14 cellular contexts compared by ENCODE assay signal in the genomic region with DNA sequence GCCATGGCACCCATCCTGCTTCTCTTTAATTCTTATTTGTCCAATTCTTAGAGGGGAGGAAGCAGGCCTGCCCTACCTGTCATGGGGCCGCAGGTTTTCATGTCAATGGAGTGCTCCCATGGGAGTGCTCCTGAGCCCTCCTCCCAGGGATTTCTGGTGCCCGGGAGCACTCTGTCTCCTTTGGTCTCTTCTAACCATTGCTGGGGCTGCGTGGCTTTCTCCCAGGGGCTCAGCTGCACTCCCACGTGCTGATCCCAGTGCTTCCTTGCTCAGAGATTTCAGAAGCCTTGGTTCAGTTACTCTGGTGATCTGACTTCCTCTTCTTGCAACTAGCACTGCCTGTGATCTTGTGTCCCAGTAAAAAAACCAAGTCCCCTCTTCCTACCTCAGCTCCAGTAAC.
A peak's percentile ranks its signal among the peaks of the same experiment; 100 is the strongest.
DNase-seq lines count a peak whose midpoint lies in the region; ATAC-seq, FAIRE-seq and TF ChIP-seq lines count a peak whose summit lies in the region.
"Had no signal": no experiment of that assay in that cellular context is flagged by ENCODE, and none has a peak within 500 bp of the region (broad histone marks: within the 10 kb centered on the region; RNA-seq: fewer than 3 reads in every experiment).

No MANE protein-coding gene starts in this region.

- TF ChIP-seq CTCF in Calu3 (IDR thresholded peaks at IDR 0.05; ENCODE audit: unreplicated experiment) (no peak), astrocyte (IDR thresholded peaks at IDR 0.05; ENCODE audit: insufficient read depth, low read depth, low read length) (no peak)

- no peak for FAIRE-seq in astrocyte (lab: Jason Lieb, UNC)

- H3K36me3 Mint-ChIP-seq in Calu3 (ENCODE audit: insufficient read depth, unreplicated experiment) (no peaks in the 10 kb centered on the region), astrocyte (ENCODE audit: low read depth, unreplicated experiment) (no peaks in the 10 kb centered on the region)
- peaks cover 0 to under 1% of the 10 kb centered on the region in 2 donors for H3K36me3 Mint-ChIP-seq in activated naive CD4-positive, alpha-beta T cell treated with anti-CD3 and anti-CD28 coated beads, Interleukin-2, amount 50 U/mL, for 72 hours
- H3K36me3 Mint-ChIP-seq: CD4-positive, CD25-positive, alpha-beta regulatory T cell had no signal

- H3K4me3 Mint-ChIP-seq in Calu3 (ENCODE audit: low read depth, unreplicated experiment), result no peak overlapping the region
- H3K4me3 Mint-ChIP-seq in astrocyte (ENCODE audit: unreplicated experiment), result no peak overlapping the region
- H3K4me3 Mint-ChIP-seq: CD4-positive, CD25-positive, alpha-beta regulatory T cell had no signal

- H3K9ac ChIP-seq in astrocyte (ENCODE audit: low read length), result no peak overlapping the region
- H3K9ac ChIP-seq in skeletal muscle tissue (ENCODE audit: low read depth in 1 of 3, low read length in 3 of 3), result no peak overlapping the region

- H3K9me3 ChIP-seq in astrocyte (ENCODE audit: insufficient read depth, low read depth, low read length) (no peaks in the 10 kb centered on the region), skeletal muscle tissue (ENCODE audit: control insufficient read depth in 3 of 3, low read length in 3 of 3) (no peaks in the 10 kb centered on the region)
- H3K9me3 ChIP-seq: gastrocnemius medialis, MG63, SJSA1 had no signal

- BruUV-seq in Calu3 (replicated peaks; lab: Mats Ljungman, UMichigan), result no TSS peak

- intact Hi-C loops in Calu3 (cut with micrococcal nuclease; ENCODE audit: unreplicated experiment), result no loop called here

- CTCF ChIA-PET in Calu3 (lab: Charles Lee), result interaction anchor here (0.7 kb wide), 1 partner anchor 9 kb away, joined by 4 read pairs; no protein-coding TSS in a partner anchor

- H4K20me1 ChIP-seq in astrocyte (ENCODE audit: insufficient read depth, low read length), result no peaks in the 10 kb centered on the region

- H3K4me1 Mint-ChIP-seq in Calu3 (ENCODE audit: low read depth, unreplicated experiment) (peaks cover 9% of the 10 kb centered on the region), astrocyte (ENCODE audit: low read depth, unreplicated experiment) (peaks cover 43% of the 10 kb centered on the region)
- H3K4me1 Mint-ChIP-seq: CD4-positive, CD25-positive, alpha-beta regulatory T cell had no signal

- no peak for ATAC-seq in activated naive CD4-positive, alpha-beta T cell treated with anti-CD3 and anti-CD28 coated beads, Interleukin-2, amount 50 U/mL, for 72 hours
- ATAC-seq: gastrocnemius medialis had no signal

- no peak overlapping the region for H3K4me2 ChIP-seq in astrocyte (ENCODE audit: low read length)

- no peaks in the 10 kb centered on the region for H3K27me3 ChIP-seq in astrocyte (ENCODE audit: insufficient read depth, low read length)
- no peaks in the 10 kb centered on the region for H3K27me3 ChIP-seq in skeletal muscle tissue (ENCODE audit: control insufficient read depth in 3 of 3, insufficient read depth in 3 of 3, low read length in 3 of 3)
- H3K27me3 ChIP-seq: gastrocnemius medialis, MG63, SJSA1 had no signal

- H3K36me3 ChIP-seq in astrocyte (ENCODE audit: insufficient read depth, low read length) (no peaks in the 10 kb centered on the region), skeletal muscle tissue (ENCODE audit: control insufficient read depth in 3 of 3, insufficient read depth in 3 of 3, low read length in 3 of 3) (no peaks in the 10 kb centered on the region)
- H3K36me3 ChIP-seq: gastrocnemius medialis, MG63, SJSA1 had no signal

- H3K4me3 ChIP-seq in astrocyte (ENCODE audit: insufficient read depth, low read depth, low read length) (no peak overlapping the region), skeletal muscle tissue (ENCODE audit: low read length in 3 of 3) (no peak overlapping the region)
- H3K4me3 ChIP-seq: gastrocnemius medialis, MG63, SJSA1 had no signal

- H3K27me3 Mint-ChIP-seq in Calu3 (ENCODE audit: unreplicated experiment) (no peaks in the 10 kb centered on the region), astrocyte (ENCODE audit: low read depth, unreplicated experiment) (no peaks in the 10 kb centered on the region)

- no peak overlapping the region for H2AFZ ChIP-seq in astrocyte (ENCODE audit: low read depth, low read length)

- H3K27ac Mint-ChIP-seq in Calu3 (ENCODE audit: unreplicated experiment), result peak overlapping the region; percentile 36
- H3K27ac Mint-ChIP-seq in astrocyte (ENCODE audit: unreplicated experiment), result peak overlapping the region; percentile 94
- no peak overlapping the region for H3K27ac Mint-ChIP-seq in activated naive CD4-positive, alpha-beta T cell treated with anti-CD3 and anti-CD28 coated beads, Interleukin-2, amount 50 U/mL, for 72 hours

- no peak for DNase-seq in Calu3
- DNase-seq in Kasumi-1 (lab: John Stamatoyannopoulos, UW), result peak; percentile 86 to 89
- DNase-seq in astrocyte (ENCODE audit: low read depth), result no peak
- no peak for DNase-seq in COLO668 (lab: John Stamatoyannopoulos, UW; ENCODE audit: unreplicated experiment)
- no peak for DNase-seq in retina
- no peak for DNase-seq in activated naive CD4-positive, alpha-beta T cell treated with anti-CD3 and anti-CD28 coated beads, Interleukin-2, amount 50 U/mL, for 72 hours (ENCODE audit: low spot score in 2 of 2)
- DNase-seq: CD4-positive, CD25-positive, alpha-beta regulatory T cell; mesendoderm; MG63; NCI-H2171 treated with DMSO at 0.1 percent for 48 hours; NK-92 treated with Interleukin-12 subunit alpha and Interleukin-12 subunit beta, amount 100 ng/mL, for 24 hours had no signal

- no peaks in the 10 kb centered on the region for H3K79me2 ChIP-seq in astrocyte (ENCODE audit: insufficient read depth, low read length)

- H3K4me1 ChIP-seq in astrocyte (ENCODE audit: insufficient read depth, low read length) (peaks cover 23% of the 10 kb centered on the region), skeletal muscle tissue (ENCODE audit: control insufficient read depth in 3 of 3, insufficient read depth in 3 of 3, low read length in 3 of 3) (peaks cover 22 to 49% (median 41%) of the 10 kb centered on the region in 3 donors)

- H3K9me3 Mint-ChIP-seq in Calu3 (ENCODE audit: low read depth, unreplicated experiment) (no peaks in the 10 kb centered on the region), astrocyte (ENCODE audit: unreplicated experiment) (no peaks in the 10 kb centered on the region)
- peaks cover 0 to under 1% of the 10 kb centered on the region in 2 donors for H3K9me3 Mint-ChIP-seq in activated naive CD4-positive, alpha-beta T cell treated with anti-CD3 and anti-CD28 coated beads, Interleukin-2, amount 50 U/mL, for 72 hours
- H3K9me3 Mint-ChIP-seq: CD4-positive, CD25-positive, alpha-beta regulatory T cell had no signal

- H3K27ac ChIP-seq in astrocyte (ENCODE audit: low read depth, low read length) (peak overlapping the region; percentile 73), skeletal muscle tissue (ENCODE audit: low read depth, low read length) (peak overlapping the region; percentile 87)
- H3K27ac ChIP-seq: SJSA1 had no signal

Comparison
In these comparisons a context has a peak if more than half of its experiments do, and no peak if none do; other contexts are left out.
1. DNase-seq: peak in Kasumi-1 (2 of 2); none in Calu3 (single experiment), astrocyte (single experiment), COLO668 (single experiment), retina (single experiment) and activated naive CD4-positive, alpha-beta T cell treated with anti-CD3 and anti-CD28 coated beads, Interleukin-2, amount 50 U/mL, for 72 hours (0 of 2).
2. H3K27ac Mint-ChIP-seq: peak in Calu3 (single experiment) and astrocyte (single experiment); none in activated naive CD4-positive, alpha-beta T cell treated with anti-CD3 and anti-CD28 coated beads, Interleukin-2, amount 50 U/mL, for 72 hours (0 of 2).